ENCODE assay signal across 1 cellular context in the genomic region with DNA sequence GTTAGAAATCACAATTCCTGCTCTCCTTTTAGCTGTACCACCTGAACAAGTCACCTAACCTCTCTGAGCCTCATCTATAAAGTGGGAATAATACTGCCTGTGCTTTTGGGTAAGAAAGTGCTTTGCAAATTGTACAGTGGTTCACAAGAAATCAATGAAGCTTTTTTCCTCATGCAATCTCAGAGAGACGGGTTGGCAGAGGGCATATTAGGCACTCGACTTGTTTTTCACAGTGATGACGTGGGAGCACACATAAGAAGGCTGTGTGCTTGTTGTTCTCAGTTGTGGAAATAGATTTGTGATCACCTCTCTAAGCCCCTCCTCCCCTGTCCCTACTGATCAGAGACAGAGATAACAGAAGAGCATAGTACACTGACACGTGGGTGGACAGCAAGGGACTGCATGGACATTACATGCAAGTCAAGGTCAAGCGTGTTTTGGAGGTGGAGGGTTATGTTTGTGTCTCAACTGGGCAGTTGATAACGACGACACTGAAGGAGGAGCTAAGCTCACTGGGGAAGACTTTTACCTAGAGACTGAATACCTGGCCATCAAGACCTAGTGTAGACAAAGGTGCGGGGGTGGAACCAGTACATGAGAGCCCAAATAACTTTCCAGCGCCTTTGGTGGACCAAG.
TF ChIP-seq lines count a peak whose summit lies in the region.

No MANE protein-coding gene starts in this region.

TF ChIP-seq in HepG2, 621 proteins besides CTCF, POLR2A, EP300 and RAD21 (continued from another document and continues in another):
- peak; percentile 94 for TF ChIP-seq ZFP37 (CRISPR knock-in tag; IDR thresholded peaks at IDR 0.05; ENCODE audit: borderline replicate concordance)
- TF ChIP-seq ZNF253 (CRISPR knock-in tag; IDR thresholded peaks at IDR 0.05; ENCODE audit: borderline replicate concordance), result no peak
- TF ChIP-seq ZNF609 (CRISPR knock-in tag; IDR thresholded peaks at IDR 0.05; ENCODE audit: borderline replicate concordance), result peak; percentile 95
- peak; percentile 42; the same call in 1 of the 2 replicates for TF ChIP-seq CBFB (CRISPR knock-in tag; IDR thresholded peaks at IDR 0.05)
- TF ChIP-seq RBM39 (IDR thresholded peaks at IDR 0.05; ENCODE audit: low read depth, low read length, poor library complexity, severe bottlenecking), result no peak
- no peak; the same call in 1 of the 2 replicates for TF ChIP-seq PHF21A (CRISPR knock-in tag; IDR thresholded peaks at IDR 0.05)
- TF ChIP-seq ARNT2 (CRISPR knock-in tag; IDR thresholded peaks at IDR 0.05; ENCODE audit: low read depth), result peak; percentile 69; the same call in 1 of the 2 replicates
- TF ChIP-seq SRSF9 (IDR thresholded peaks at IDR 0.05; ENCODE audit: borderline replicate concordance, insufficient read depth, low read depth, low read length, poor library complexity, severe bottlenecking), result no peak
- no peak for TF ChIP-seq SMARCC2 (IDR thresholded peaks at IDR 0.05)
- TF ChIP-seq TOE1 (CRISPR knock-in tag; IDR thresholded peaks at IDR 0.05), result no peak
- peak; percentile 64; the same call in 1 of the 2 replicates for TF ChIP-seq NFIC (IDR thresholded peaks at IDR 0.05; ENCODE audit: low read length)
- peak; percentile 82; the same call in 1 of the 2 replicates for TF ChIP-seq ZSCAN9 (CRISPR knock-in tag; IDR thresholded peaks at IDR 0.05; ENCODE audit: borderline replicate concordance)
- TF ChIP-seq ADNP (CRISPR knock-in tag; IDR thresholded peaks at IDR 0.05), result no peak
- TF ChIP-seq, protein P1, sequence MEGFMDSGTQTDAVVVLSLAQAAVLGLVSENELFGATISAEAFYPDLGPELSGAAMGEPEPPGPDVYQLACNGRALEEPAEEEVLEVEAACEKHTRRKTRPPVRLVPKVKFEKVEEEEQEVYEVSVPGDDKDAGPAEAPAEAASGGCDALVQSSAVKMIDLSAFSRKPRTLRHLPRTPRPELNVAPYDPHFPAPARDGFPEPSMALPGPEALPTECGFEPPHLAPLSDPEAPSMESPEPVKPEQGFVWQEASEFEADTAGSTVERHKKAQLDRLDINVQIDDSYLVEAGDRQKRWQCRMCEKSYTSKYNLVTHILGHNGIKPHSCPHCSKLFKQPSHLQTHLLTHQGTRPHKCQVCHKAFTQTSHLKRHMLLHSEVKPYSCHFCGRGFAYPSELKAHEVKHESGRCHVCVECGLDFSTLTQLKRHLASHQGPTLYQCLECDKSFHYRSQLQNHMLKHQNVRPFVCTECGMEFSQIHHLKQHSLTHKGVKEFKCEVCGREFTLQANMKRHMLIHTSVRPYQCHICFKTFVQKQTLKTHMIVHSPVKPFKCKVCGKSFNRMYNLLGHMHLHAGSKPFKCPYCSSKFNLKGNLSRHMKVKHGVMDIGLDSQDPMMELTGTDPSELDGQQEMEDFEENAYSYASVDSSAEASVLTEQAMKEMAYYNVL (CRISPR knock-in tag; IDR thresholded peaks at IDR 0.05; ENCODE audit: borderline replicate concordance), result peak; percentile 76; the same call in 1 of the 2 replicates
- TF ChIP-seq KDM3A (CRISPR knock-in tag; IDR thresholded peaks at IDR 0.05; ENCODE audit: low read depth), result peak; percentile 92
- no peak for TF ChIP-seq ZNF713 (CRISPR knock-in tag; IDR thresholded peaks at IDR 0.05)
- no peak for TF ChIP-seq AGO1 (IDR thresholded peaks at IDR 0.05; ENCODE audit: low read depth, low read length, poor library complexity, severe bottlenecking)
- TF ChIP-seq, protein P2, sequence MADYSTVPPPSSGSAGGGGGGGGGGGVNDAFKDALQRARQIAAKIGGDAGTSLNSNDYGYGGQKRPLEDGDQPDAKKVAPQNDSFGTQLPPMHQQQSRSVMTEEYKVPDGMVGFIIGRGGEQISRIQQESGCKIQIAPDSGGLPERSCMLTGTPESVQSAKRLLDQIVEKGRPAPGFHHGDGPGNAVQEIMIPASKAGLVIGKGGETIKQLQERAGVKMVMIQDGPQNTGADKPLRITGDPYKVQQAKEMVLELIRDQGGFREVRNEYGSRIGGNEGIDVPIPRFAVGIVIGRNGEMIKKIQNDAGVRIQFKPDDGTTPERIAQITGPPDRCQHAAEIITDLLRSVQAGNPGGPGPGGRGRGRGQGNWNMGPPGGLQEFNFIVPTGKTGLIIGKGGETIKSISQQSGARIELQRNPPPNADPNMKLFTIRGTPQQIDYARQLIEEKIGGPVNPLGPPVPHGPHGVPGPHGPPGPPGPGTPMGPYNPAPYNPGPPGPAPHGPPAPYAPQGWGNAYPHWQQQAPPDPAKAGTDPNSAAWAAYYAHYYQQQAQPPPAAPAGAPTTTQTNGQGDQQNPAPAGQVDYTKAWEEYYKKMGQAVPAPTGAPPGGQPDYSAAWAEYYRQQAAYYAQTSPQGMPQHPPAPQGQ (CRISPR knock-in tag; IDR thresholded peaks at IDR 0.05; ENCODE audit: borderline replicate concordance), result peak; percentile 96; the same call in 1 of the 2 replicates
- TF ChIP-seq, protein P3, sequence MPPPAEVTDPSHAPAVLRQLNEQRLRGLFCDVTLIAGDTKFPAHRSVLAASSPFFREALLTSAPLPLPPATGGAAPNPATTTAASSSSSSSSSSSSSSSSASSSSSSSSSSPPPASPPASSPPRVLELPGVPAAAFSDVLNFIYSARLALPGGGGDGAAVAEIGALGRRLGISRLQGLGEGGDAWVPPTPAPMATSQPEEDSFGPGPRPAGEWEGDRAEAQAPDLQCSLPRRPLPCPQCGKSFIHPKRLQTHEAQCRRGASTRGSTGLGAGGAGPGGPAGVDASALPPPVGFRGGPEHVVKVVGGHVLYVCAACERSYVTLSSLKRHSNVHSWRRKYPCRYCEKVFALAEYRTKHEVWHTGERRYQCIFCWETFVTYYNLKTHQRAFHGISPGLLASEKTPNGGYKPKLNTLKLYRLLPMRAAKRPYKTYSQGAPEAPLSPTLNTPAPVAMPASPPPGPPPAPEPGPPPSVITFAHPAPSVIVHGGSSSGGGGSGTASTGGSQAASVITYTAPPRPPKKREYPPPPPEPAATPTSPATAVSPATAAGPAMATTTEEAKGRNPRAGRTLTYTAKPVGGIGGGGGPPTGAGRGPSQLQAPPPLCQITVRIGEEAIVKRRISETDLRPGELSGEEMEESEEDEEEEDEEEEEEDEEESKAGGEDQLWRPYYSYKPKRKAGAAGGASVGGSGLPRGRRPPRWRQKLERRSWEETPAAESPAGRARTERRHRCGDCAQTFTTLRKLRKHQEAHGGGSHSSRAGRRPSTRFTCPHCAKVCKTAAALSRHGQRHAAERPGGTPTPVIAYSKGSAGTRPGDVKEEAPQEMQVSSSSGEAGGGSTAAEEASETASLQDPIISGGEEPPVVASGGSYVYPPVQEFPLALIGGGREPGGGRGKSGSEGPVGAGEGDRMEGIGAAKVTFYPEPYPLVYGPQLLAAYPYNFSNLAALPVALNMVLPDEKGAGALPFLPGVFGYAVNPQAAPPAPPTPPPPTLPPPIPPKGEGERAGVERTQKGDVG (CRISPR knock-in tag; IDR thresholded peaks at IDR 0.05; ENCODE audit: borderline replicate concordance), result peak; percentile 74
- TF ChIP-seq ZBTB14 (CRISPR knock-in tag; IDR thresholded peaks at IDR 0.05), result no peak
- TF ChIP-seq MXD1 (CRISPR knock-in tag; IDR thresholded peaks at IDR 0.05), result no peak
- TF ChIP-seq MAF1 (CRISPR knock-in tag; IDR thresholded peaks at IDR 0.05; ENCODE audit: borderline replicate concordance), result no peak
- peak; percentile 93 for TF ChIP-seq ZNF772 (CRISPR knock-in tag; IDR thresholded peaks at IDR 0.05)
- TF ChIP-seq, protein P4, sequence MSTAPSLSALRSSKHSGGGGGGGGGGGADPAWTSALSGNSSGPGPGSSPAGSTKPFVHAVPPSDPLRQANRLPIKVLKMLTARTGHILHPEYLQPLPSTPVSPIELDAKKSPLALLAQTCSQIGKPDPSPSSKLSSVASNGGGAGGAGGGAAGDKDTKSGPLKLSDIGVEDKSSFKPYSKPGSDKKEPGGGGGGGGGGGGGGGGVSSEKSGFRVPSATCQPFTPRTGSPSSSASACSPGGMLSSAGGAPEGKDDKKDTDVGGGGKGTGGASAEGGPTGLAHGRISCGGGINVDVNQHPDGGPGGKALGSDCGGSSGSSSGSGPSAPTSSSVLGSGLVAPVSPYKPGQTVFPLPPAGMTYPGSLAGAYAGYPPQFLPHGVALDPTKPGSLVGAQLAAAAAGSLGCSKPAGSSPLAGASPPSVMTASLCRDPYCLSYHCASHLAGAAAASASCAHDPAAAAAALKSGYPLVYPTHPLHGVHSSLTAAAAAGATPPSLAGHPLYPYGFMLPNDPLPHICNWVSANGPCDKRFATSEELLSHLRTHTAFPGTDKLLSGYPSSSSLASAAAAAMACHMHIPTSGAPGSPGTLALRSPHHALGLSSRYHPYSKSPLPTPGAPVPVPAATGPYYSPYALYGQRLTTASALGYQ (CRISPR knock-in tag; IDR thresholded peaks at IDR 0.05), result peak; percentile 84
- TF ChIP-seq ZNF326 (CRISPR knock-in tag; IDR thresholded peaks at IDR 0.05; ENCODE audit: borderline replicate concordance), result no peak
- peak; percentile 99 for TF ChIP-seq FOXO1 (CRISPR knock-in tag; IDR thresholded peaks at IDR 0.05)
- TF ChIP-seq NFRKB (IDR thresholded peaks at IDR 0.05), result no peak
- no peak for TF ChIP-seq RFXAP (CRISPR knock-in tag; IDR thresholded peaks at IDR 0.05; ENCODE audit: borderline replicate concordance)
- TF ChIP-seq ZBTB7A (CRISPR knock-in tag; IDR thresholded peaks at IDR 0.05), result no peak
- no peak for TF ChIP-seq ZNF446 (CRISPR knock-in tag; IDR thresholded peaks at IDR 0.05)
- TF ChIP-seq REL (CRISPR knock-in tag; conservative IDR thresholded peaks at IDR 0.05), result 0 out of 2 replicates have a peak, but pooled peaks have one; percentile 7
- TF ChIP-seq ATF6 (CRISPR knock-in tag; conservative IDR thresholded peaks at IDR 0.05), result no peak; the same call in none of the 2 replicates
- TF ChIP-seq NFATC3 (CRISPR knock-in tag; IDR thresholded peaks at IDR 0.05), result 0 out of 2 replicates have a peak, but pooled peaks have one; percentile 55
- TF ChIP-seq MYC (CRISPR knock-in tag; IDR thresholded peaks at IDR 0.05; ENCODE audit: borderline replicate concordance), result peak; percentile 54; the same call in 1 of the 2 replicates
- TF ChIP-seq ZNF557 (CRISPR knock-in tag; IDR thresholded peaks at IDR 0.05), result 0 out of 2 replicates have a peak, but pooled peaks have one; percentile 65
- TF ChIP-seq ZNF160 (CRISPR knock-in tag; IDR thresholded peaks at IDR 0.05), result no peak
- no peak for TF ChIP-seq NBN (conservative IDR thresholded peaks at IDR 0.05)
- TF ChIP-seq ONECUT2 (CRISPR knock-in tag; IDR thresholded peaks at IDR 0.05), result no peak; the same call in 1 of the 2 replicates
- no peak for TF ChIP-seq ASH2L (IDR thresholded peaks at IDR 0.05; ENCODE audit: insufficient read length, low read depth, low read length)
